In genomic region chr4:53514509-53514908, GRCh38 we compare ENCODE assay signal across 2 cellular contexts.
A peak's percentile ranks its signal among the peaks of the same experiment; 100 is the strongest.
TF ChIP-seq lines count a peak whose summit lies in the region.

No MANE protein-coding gene starts in this region.

TF ChIP-seq in HEK293, 187 proteins besides CTCF, POLR2A, EP300 and RAD21 (continued from another document):
- TF ChIP-seq ZNF174 (tag by site-specific recombination; IDR thresholded peaks at IDR 0.05) (no peak), ZNF18 (tag by site-specific recombination; IDR thresholded peaks at IDR 0.05) (no peak), ZFP3 (tag by site-specific recombination; IDR thresholded peaks at IDR 0.05; ENCODE audit: low read depth) (no peak), INSM2 (tag by site-specific recombination; IDR thresholded peaks at IDR 0.05) (no peak), ZXDB (tag by site-specific recombination; IDR thresholded peaks at IDR 0.05) (no peak), GLIS1 (tag by site-specific recombination; IDR thresholded peaks at IDR 0.05) (peak; percentile 42; the same call in 1 of the 2 replicates)

TF ChIP-seq in GM12878, 131 proteins besides CTCF, POLR2A, EP300 and RAD21 (continued from another document):
- TF ChIP-seq E2F8 (IDR thresholded peaks at IDR 0.05; ENCODE audit: low read depth, partially characterized antibody) (no peak), MTA3 (IDR thresholded peaks at IDR 0.05; ENCODE audit: borderline replicate concordance, low read length) (no peak), NBN (IDR thresholded peaks at IDR 0.05) (no peak), MTA2 (IDR thresholded peaks at IDR 0.05; ENCODE audit: low read depth) (no peak), ZNF687 (IDR thresholded peaks at IDR 0.05) (no peak), YBX1 (IDR thresholded peaks at IDR 0.05) (no peak), CREB1 (IDR thresholded peaks at IDR 0.05; ENCODE audit: low read depth) (no peak), NFIC (IDR thresholded peaks at IDR 0.05; ENCODE audit: low read depth, low read length) (no peak), KLF5 (IDR thresholded peaks at IDR 0.05; ENCODE audit: partially characterized antibody) (no peak), SP1 (IDR thresholded peaks at IDR 0.05; ENCODE audit: low read depth, low read length) (no peak), JUNB (IDR thresholded peaks at IDR 0.05) (no peak), ATF2 (IDR thresholded peaks at IDR 0.05; ENCODE audit: low read length) (no peak), MEF2A (IDR thresholded peaks at IDR 0.05; ENCODE audit: insufficient read depth, low read depth, low read length) (no peak), STAT1 (conservative IDR thresholded peaks at IDR 0.05) (no peak)
TF ChIP-seq in GM12878: peak in this region for 0.
